In the genomic region with DNA sequence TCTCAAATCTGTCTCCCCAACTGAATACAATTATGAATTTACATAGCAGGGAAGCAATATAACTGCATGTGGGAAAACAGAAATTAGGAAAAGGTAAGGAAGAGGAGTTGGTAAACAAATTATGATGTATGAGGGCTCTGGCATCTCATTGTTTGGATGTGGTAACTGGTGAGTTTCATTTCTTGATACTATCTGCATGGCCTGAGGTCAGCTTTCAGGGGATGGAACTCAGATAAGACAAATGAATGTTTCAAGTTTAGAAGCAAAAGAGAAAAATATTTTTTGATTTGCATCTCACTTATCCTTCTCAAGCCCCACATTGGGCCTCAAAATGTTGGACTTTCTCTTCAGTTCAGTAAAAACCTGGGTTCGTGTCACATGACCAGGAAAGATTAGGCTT, we compare ENCODE assay signal across 20 cellular contexts.
DNase-seq lines count a peak whose midpoint lies in the region; ATAC-seq and TF ChIP-seq lines count a peak whose summit lies in the region.
"Had no signal": no experiment of that assay in that cellular context is flagged by ENCODE, and none has a peak within 500 bp of the region (broad histone marks: within the 10 kb centered on the region; RNA-seq: fewer than 3 reads in every experiment).

No MANE protein-coding gene starts in this region.

- H4K91ac ChIP-seq in trophoblast cell (ENCODE audit: low read depth, low read length) = no peak overlapping the region

- H3K36me3 Mint-ChIP-seq in GM23338 (ENCODE audit: low read depth) (no peaks in the 10 kb centered on the region; the same call in 2 of the 3 replicates), T-cell (no peaks in the 10 kb centered on the region)
- H3K36me3 Mint-ChIP-seq in activated CD4-positive, alpha-beta T cell treated with anti-CD3 and anti-CD28 coated beads, Interleukin-2, amount 10 ng/mL, durations not matched to agents 7 days and 5 days (ENCODE audit: low read depth) = no peaks in the 10 kb centered on the region
- H3K36me3 Mint-ChIP-seq in activated T-cell treated with anti-CD3 and anti-CD28 coated beads, Interleukin-2, amount 50 U/mL, for 4 hours (ENCODE audit: insufficient read depth) = no peaks in the 10 kb centered on the region

- H3K9me3 ChIP-seq in ectodermal cell (ENCODE audit: control insufficient read depth, low read length) (no peaks in the 10 kb centered on the region), trophoblast cell (ENCODE audit: insufficient read depth, low read depth, low read length) (no peaks in the 10 kb centered on the region)
- H3K9me3 ChIP-seq: MG63 had no signal

- H2AK5ac ChIP-seq in trophoblast cell (ENCODE audit: low read length) = no peak overlapping the region

- H3F3A ChIP-seq in GM23338 (replicated peaks; ENCODE audit: low read depth) = no peaks in the 10 kb centered on the region

- H4K12ac ChIP-seq in trophoblast cell (ENCODE audit: low read depth, low read length) = no peak overlapping the region

- H3K4me2 ChIP-seq in GM23338 (peak overlapping the region; percentile 58; the same call in 1 of the 2 replicates), trophoblast cell (ENCODE audit: low read length) (no peak overlapping the region)

- H3K4me1 Mint-ChIP-seq in GM23338 = peaks cover 19% of the 10 kb centered on the region
- peaks cover 0 to 2% (median 0%) of the 10 kb centered on the region in 3 donors for H3K4me1 Mint-ChIP-seq in T-cell
- H3K4me1 Mint-ChIP-seq in activated CD4-positive, alpha-beta T cell treated with anti-CD3 and anti-CD28 coated beads, Interleukin-2, amount 10 ng/mL, durations not matched to agents 7 days and 5 days = no peaks in the 10 kb centered on the region
- H3K4me1 Mint-ChIP-seq in activated T-cell treated with anti-CD3 and anti-CD28 coated beads, Interleukin-2, amount 50 U/mL, for 4 hours (ENCODE audit: low read depth) = no peaks in the 10 kb centered on the region

- H3K27ac Mint-ChIP-seq in GM23338 (no peak overlapping the region), T-cell (no peak overlapping the region)
- H3K27ac Mint-ChIP-seq in activated CD4-positive, alpha-beta T cell treated with anti-CD3 and anti-CD28 coated beads, Interleukin-2, amount 10 ng/mL, durations not matched to agents 7 days and 5 days = no peak overlapping the region

- H3K27me3 ChIP-seq in GM23338 (ENCODE audit: insufficient read depth) (no peaks in the 10 kb centered on the region), ectodermal cell (ENCODE audit: control insufficient read depth, insufficient read depth, low read length, poor library complexity, severe bottlenecking) (no peaks in the 10 kb centered on the region), trophoblast cell (ENCODE audit: insufficient read depth, low read length) (no peaks in the 10 kb centered on the region)
- H3K27me3 ChIP-seq: MG63 had no signal

- no peak for TF ChIP-seq CTCF in GM23338 (conservative IDR thresholded peaks at IDR 0.05; ENCODE audit: low read depth in 2 of 2)

- H3K27me3 Mint-ChIP-seq in GM23338 (ENCODE audit: insufficient read depth, low read depth, poor library complexity) = no peaks in the 10 kb centered on the region
- no peaks in the 10 kb centered on the region for H3K27me3 Mint-ChIP-seq in T-cell
- H3K27me3 Mint-ChIP-seq in activated CD4-positive, alpha-beta T cell treated with anti-CD3 and anti-CD28 coated beads, Interleukin-2, amount 10 ng/mL, durations not matched to agents 7 days and 5 days = no peaks in the 10 kb centered on the region
- no peaks in the 10 kb centered on the region for H3K27me3 Mint-ChIP-seq in activated T-cell treated with anti-CD3 and anti-CD28 coated beads, Interleukin-2, amount 50 U/mL, for 4 hours (ENCODE audit: low read depth)

- H3K79me2 ChIP-seq in GM23338 (replicated peaks; ENCODE audit: insufficient read depth) = no peaks in the 10 kb centered on the region
- H3K79me2 ChIP-seq in trophoblast cell (ENCODE audit: control insufficient read depth, insufficient read depth, low read length, poor library complexity) = no peaks in the 10 kb centered on the region

- H3K9me2 ChIP-seq in GM23338 (ENCODE audit: insufficient read depth) = peaks cover 8% of the 10 kb centered on the region

- H3K4me3 ChIP-seq in GM23338 (no peak overlapping the region), ectodermal cell (ENCODE audit: insufficient read depth, low read depth, low read length) (no peak overlapping the region), trophoblast cell (ENCODE audit: low read depth, low read length) (no peak overlapping the region)
- H3K4me3 ChIP-seq: GM23248, MG63 had no signal

- 91% methylated on average over 1 of the region's 1 CpG for WGBS in ectodermal cell, 2 experiments
- WGBS in trophoblast cell (ENCODE audit: extremely low coverage, insufficient coverage, insufficient read length) = no CpG with 5 or more reads among the region's 1 CpG

- H2AFZ ChIP-seq in GM23338 (no peak overlapping the region), trophoblast cell (ENCODE audit: insufficient read depth, low read length, poor library complexity) (no peak overlapping the region)
- H2AFZ ChIP-seq: GM23248 had no signal

- no peak overlapping the region for H3K18ac ChIP-seq in trophoblast cell (ENCODE audit: low read length)

- ATAC-seq in GM23338 (no peak), T-cell (replicated peaks in 1 of 4) (no peak)
- ATAC-seq in activated T-cell treated with anti-CD3 and anti-CD28 coated beads, Interleukin-2, amount 50 U/mL, for 4 hours = no peak
- ATAC-seq: Panc1 had no signal

- no peak overlapping the region for H4K8ac ChIP-seq in trophoblast cell (ENCODE audit: low read depth, low read length)

- no peak overlapping the region for H3K4ac ChIP-seq in trophoblast cell (ENCODE audit: low read depth, low read length)

- no peak overlapping the region for H2BK5ac ChIP-seq in trophoblast cell (ENCODE audit: low read depth, low read length, poor library complexity)

- CTCF ChIA-PET in T-cell (lab: Charles Lee) = no interaction called here
- CTCF ChIA-PET in activated CD4-positive, alpha-beta T cell treated with anti-CD3 and anti-CD28 coated beads, Interleukin-2, amount 10 ng/mL, durations not matched to agents 7 days and 5 days (lab: Charles Lee) = no interaction called here

- H3K79me1 ChIP-seq in trophoblast cell (ENCODE audit: low read length) = no peaks in the 10 kb centered on the region

- no peak overlapping the region for H3K14ac ChIP-seq in trophoblast cell (ENCODE audit: low read length)

- H3K23ac ChIP-seq in trophoblast cell (ENCODE audit: low read length) = no peak overlapping the region

- POLR2A ChIA-PET in T-cell (lab: Charles Lee) = no interaction called here
- POLR2A ChIA-PET in activated CD4-positive, alpha-beta T cell treated with anti-CD3 and anti-CD28 coated beads, Interleukin-2, amount 10 ng/mL, durations not matched to agents 7 days and 5 days (lab: Charles Lee) = no interaction called here

- H3K4me3 Mint-ChIP-seq in GM23338 (no peak overlapping the region), T-cell (no peak overlapping the region)
- no peak overlapping the region for H3K4me3 Mint-ChIP-seq in activated CD4-positive, alpha-beta T cell treated with anti-CD3 and anti-CD28 coated beads, Interleukin-2, amount 10 ng/mL, durations not matched to agents 7 days and 5 days
- H3K4me3 Mint-ChIP-seq in activated T-cell treated with anti-CD3 and anti-CD28 coated beads, Interleukin-2, amount 50 U/mL, for 4 hours = no peak overlapping the region

- peaks cover 17% of the 10 kb centered on the region for H3K4me1 ChIP-seq in GM23338 (ENCODE audit: insufficient read depth)
- H3K4me1 ChIP-seq in ectodermal cell (ENCODE audit: control insufficient read depth, insufficient read depth, low read length) = peaks cover 31% of the 10 kb centered on the region
- peaks cover 0 to 2% of the 10 kb centered on the region in 2 experiments for H3K4me1 ChIP-seq in trophoblast cell (ENCODE audit: control insufficient read depth in 1 of 2, insufficient read depth in 2 of 2, low read length in 2 of 2)

- H2BK12ac ChIP-seq in trophoblast cell (ENCODE audit: low read length) = no peak overlapping the region

- no peaks in the 10 kb centered on the region for H3K9me3 Mint-ChIP-seq in GM23338
- H3K9me3 Mint-ChIP-seq in T-cell = peaks cover 0 to 4% (median 0%) of the 10 kb centered on the region in 3 donors
- no peaks in the 10 kb centered on the region for H3K9me3 Mint-ChIP-seq in activated CD4-positive, alpha-beta T cell treated with anti-CD3 and anti-CD28 coated beads, Interleukin-2, amount 10 ng/mL, durations not matched to agents 7 days and 5 days
- no peaks in the 10 kb centered on the region for H3K9me3 Mint-ChIP-seq in activated T-cell treated with anti-CD3 and anti-CD28 coated beads, Interleukin-2, amount 50 U/mL, for 4 hours

- H3K27ac ChIP-seq in GM23338 (ENCODE audit: low read depth) (peak overlapping the region; percentile 95), ectodermal cell (ENCODE audit: insufficient read depth, low read depth, low read length, poor library complexity, severe bottlenecking) (peak overlapping the region; percentile 47), trophoblast cell (ENCODE audit: low read depth, low read length) (peak overlapping the region; percentile 40)
- H3K27ac ChIP-seq: GM23248, RWPE1 had no signal

- H3K9ac ChIP-seq in trophoblast cell (ENCODE audit: low read length) = no peak overlapping the region
- H3K9ac ChIP-seq: GM23248 had no signal

- DNase-seq in GM23338 (ENCODE audit: low spot score) = no peak
- peak; percentile 2 for DNase-seq in NCI-H226
- DNase-seq in trophoblast cell = peak; percentile 76 to 94
- DNase-seq in T-cell = no peak
- no peak for DNase-seq in activated CD4-positive, alpha-beta T cell treated with anti-CD3 and anti-CD28 coated beads, Interleukin-2, amount 10 ng/mL, durations not matched to agents 7 days and 5 days
- DNase-seq in activated T-cell treated with anti-CD3 and anti-CD28 coated beads, Interleukin-2, amount 50 U/mL, for 4 hours = no peak
- DNase-seq: DMS153, DND-41, GM23248, HCEC 1CT, KBM-7, MG63, NCI-H1417, NCI-H1694, NCI-H2029 treated with DMSO at 0.1 percent for 48 hours, NCI-H526 treated with DMSO at 0.1 percent for 48 hours, SHP77 had no signal

- H2BK120ac ChIP-seq in trophoblast cell (ENCODE audit: insufficient read depth, low read length, poor library complexity) = no peak overlapping the region

- H4K20me1 ChIP-seq in GM23338 (replicated peaks; ENCODE audit: insufficient read depth) = no peaks in the 10 kb centered on the region

- no peaks in the 10 kb centered on the region for H3K36me3 ChIP-seq in GM23338 (ENCODE audit: insufficient read depth)
- no peaks in the 10 kb centered on the region for H3K36me3 ChIP-seq in ectodermal cell (ENCODE audit: control insufficient read depth, insufficient read depth, low read length)
- H3K36me3 ChIP-seq in trophoblast cell (ENCODE audit: control insufficient read depth in 1 of 2, insufficient read depth in 2 of 2, low read length in 2 of 2) = no peaks in the 10 kb centered on the region
- H3K36me3 ChIP-seq: MG63 had no signal

Comparison
In these comparisons a context has a peak if more than half of its experiments do, and no peak if none do; other contexts are left out.
1. DNase-seq: peak in NCI-H226 (single experiment) and trophoblast cell (2 of 2); none in GM23338 (single experiment), T-cell (0 of 34), activated CD4-positive, alpha-beta T cell treated with anti-CD3 and anti-CD28 coated beads, Interleukin-2, amount 10 ng/mL, durations not matched to agents 7 days and 5 days (single experiment) and activated T-cell treated with anti-CD3 and anti-CD28 coated beads, Interleukin-2, amount 50 U/mL, for 4 hours (single experiment).
2. H3K27ac ChIP-seq: peak in every context shown above with its lines; median percentile 95 in GM23338; 47 in ectodermal cell; 40 in trophoblast cell.